ENCODE assay signal across 28 cellular contexts in genomic region chr6:111201155-111201554, GRCh38.
DNase-seq lines count a peak whose midpoint lies in the region; ATAC-seq and TF ChIP-seq lines count a peak whose summit lies in the region.
"Had no signal": no experiment of that assay in that cellular context is flagged by ENCODE, and none has a peak within 500 bp of the region (broad histone marks: within the 10 kb centered on the region; RNA-seq: fewer than 3 reads in every experiment).

No MANE protein-coding gene starts in this region.

- H3K27me3 Mint-ChIP-seq in naive thymus-derived CD8-positive, alpha-beta T cell = no peaks in the 10 kb centered on the region
- H3K27me3 Mint-ChIP-seq: activated CD4-positive, alpha-beta memory T cell treated with anti-CD3 and anti-CD28 coated beads, Interleukin-2, amount 10 ng/mL, durations not matched to agents 7 days and 5 days; activated naive CD8-positive, alpha-beta T cell treated with anti-CD3 and anti-CD28 coated beads for 36 hours; central memory CD8-positive, alpha-beta T cell; progenitor cell of endocrine pancreas had no signal

- H3K36me3 Mint-ChIP-seq in naive thymus-derived CD8-positive, alpha-beta T cell = peaks cover 0 to 9% (median 3%) of the 10 kb centered on the region in 3 donors
- H3K36me3 Mint-ChIP-seq: natural killer cell treated with Interleukin-12 subunit alpha and Interleukin-12 subunit beta and Interleukin-15 and Interleukin-18, amount 100 ng/mL, for 72 hours; WTC11 had no signal

- H3K9me3 ChIP-seq in SK-N-SH (no peaks in the 10 kb centered on the region), esophagus muscularis mucosa (no peaks in the 10 kb centered on the region)
- H3K9me3 ChIP-seq: MG63 had no signal

- H3F3A ChIP-seq in SK-N-SH (replicated peaks; ENCODE audit: insufficient read depth) = no peaks in the 10 kb centered on the region

- no peak for TF ChIP-seq POLR2A in esophagus muscularis mucosa (IDR thresholded peaks at IDR 0.05; ENCODE audit: low read depth)

- peak overlapping the region in 7 of 10 donors; percentile 13 to 77 (median 57) for H3K27ac Mint-ChIP-seq in naive thymus-derived CD8-positive, alpha-beta T cell
- H3K27ac Mint-ChIP-seq: activated CD4-positive, alpha-beta memory T cell treated with anti-CD3 and anti-CD28 coated beads, Interleukin-2, amount 10 ng/mL, durations not matched to agents 7 days and 5 days; activated naive CD8-positive, alpha-beta T cell treated with anti-CD3 and anti-CD28 coated beads for 36 hours; natural killer cell treated with Interleukin-12 subunit alpha and Interleukin-12 subunit beta and Interleukin-15 and Interleukin-18, amount 100 ng/mL, for 72 hours; T-helper 2 cell treated with Interferon-gamma antibody and Interleukin-4, amounts not matched to agents 5 μg/mL and 100 μg/mL, for 36 hours; WTC11 had no signal

- TF ChIP-seq CTCF in SK-N-SH (IDR thresholded peaks at IDR 0.05) = no peak
- TF ChIP-seq CTCF in esophagus muscularis mucosa (IDR thresholded peaks at IDR 0.05) = no peak

- H3K27me3 ChIP-seq in SK-N-SH (ENCODE audit: insufficient read depth) (no peaks in the 10 kb centered on the region), esophagus muscularis mucosa (no peaks in the 10 kb centered on the region)
- H3K27me3 ChIP-seq: MG63 had no signal

- 34% methylated on average over 3 of the region's 3 CpGs for WGBS in SK-N-SH (ENCODE audit: low lambda C conversion rate)
- WGBS in esophagus muscularis mucosa = 80% methylated on average over 3 of the region's 3 CpGs

- no peaks in the 10 kb centered on the region for H3K9me3 Mint-ChIP-seq in naive thymus-derived CD8-positive, alpha-beta T cell
- H3K9me3 Mint-ChIP-seq: activated CD4-positive, alpha-beta memory T cell treated with anti-CD3 and anti-CD28 coated beads, Interleukin-2, amount 10 ng/mL, durations not matched to agents 7 days and 5 days; activated naive CD8-positive, alpha-beta T cell treated with anti-CD3 and anti-CD28 coated beads for 36 hours; central memory CD8-positive, alpha-beta T cell; natural killer cell treated with Interleukin-12 subunit alpha and Interleukin-12 subunit beta and Interleukin-15 and Interleukin-18, amount 100 ng/mL, for 72 hours; T-helper 2 cell treated with Interferon-gamma antibody and Interleukin-4, amounts not matched to agents 5 μg/mL and 100 μg/mL, for 36 hours had no signal

- no peak overlapping the region for H3K4me2 ChIP-seq in SK-N-SH

- peak overlapping the region in 7 of 10 donors; percentile 4 to 55 (median 23) for H3K4me3 Mint-ChIP-seq in naive thymus-derived CD8-positive, alpha-beta T cell
- H3K4me3 Mint-ChIP-seq: activated CD4-positive, alpha-beta memory T cell treated with anti-CD3 and anti-CD28 coated beads, Interleukin-2, amount 10 ng/mL, durations not matched to agents 7 days and 5 days; activated naive CD8-positive, alpha-beta T cell treated with anti-CD3 and anti-CD28 coated beads for 36 hours; central memory CD8-positive, alpha-beta T cell; natural killer cell treated with Interleukin-12 subunit alpha and Interleukin-12 subunit beta and Interleukin-15 and Interleukin-18, amount 100 ng/mL, for 72 hours; T-helper 2 cell treated with Interferon-gamma antibody and Interleukin-4, amounts not matched to agents 5 μg/mL and 100 μg/mL, for 36 hours; WTC11 had no signal

- no peaks in the 10 kb centered on the region for H3K79me2 ChIP-seq in SK-N-SH (ENCODE audit: insufficient read depth)

- H3K27ac ChIP-seq in SK-N-SH (ENCODE audit: low read depth in 2 of 2, low read length in 1 of 2) = no peak overlapping the region
- no peak overlapping the region for H3K27ac ChIP-seq in esophagus muscularis mucosa (replicated peaks in 1 of 4)

- no peak for TF ChIP-seq RAD21 in SK-N-SH (IDR thresholded peaks at IDR 0.05; ENCODE audit: low read length)

- POLR2A ChIA-PET in SK-N-SH (lab: Yijun Ruan, JAX) = no interaction called here
- POLR2A ChIA-PET in naive thymus-derived CD8-positive, alpha-beta T cell (lab: Charles Lee) = interaction anchor here (1.5 kb wide), 1 partner anchor 143 kb away, joined by 3 read pairs; no protein-coding TSS in a partner anchor

- no peaks in the 10 kb centered on the region for H4K20me1 ChIP-seq in SK-N-SH (ENCODE audit: insufficient read depth)

- H3K36me3 ChIP-seq in SK-N-SH (replicated peaks in 1 of 2; ENCODE audit: control insufficient read depth in 1 of 2, insufficient read depth in 2 of 2, low read length in 1 of 2) (no peaks in the 10 kb centered on the region), esophagus muscularis mucosa (no peaks in the 10 kb centered on the region)
- H3K36me3 ChIP-seq: MG63 had no signal

- CTCF ChIA-PET in SK-N-SH (lab: Yijun Ruan, JAX) = interaction anchor here (0.7 to 1.4 kb wide), 2 partner anchors 9 to 48 kb away, joined by 3 to 6 read pairs; no protein-coding TSS in a partner anchor

- intact Hi-C loops in esophagus muscularis mucosa (cut with DNase I) = no loop called here

- no peak overlapping the region for H3K9ac ChIP-seq in SK-N-SH

- H3K4me3 ChIP-seq in SK-N-SH (ENCODE audit: low read depth in 2 of 2, low read length in 1 of 2) = no peak overlapping the region
- no peak overlapping the region for H3K4me3 ChIP-seq in esophagus muscularis mucosa
- H3K4me3 ChIP-seq: MG63, skin epidermis had no signal

- no peaks in the 10 kb centered on the region for H3K9me2 ChIP-seq in SK-N-SH

- no peak overlapping the region for H2AFZ ChIP-seq in SK-N-SH (ENCODE audit: low read depth)

- H3K4me1 Mint-ChIP-seq in naive thymus-derived CD8-positive, alpha-beta T cell = peaks cover 6 to 28% (median 24%) of the 10 kb centered on the region in 4 donors
- H3K4me1 Mint-ChIP-seq: activated CD4-positive, alpha-beta memory T cell treated with anti-CD3 and anti-CD28 coated beads, Interleukin-2, amount 10 ng/mL, durations not matched to agents 7 days and 5 days; central memory CD8-positive, alpha-beta T cell had no signal

- DNase-seq in SK-N-SH (peak; percentile 19), esophagus muscularis mucosa (ENCODE audit: extremely low spot score) (peak; percentile 89), middle frontal gyrus (ENCODE audit: extremely low spot score, low spot score) (no peak), NCI-H2029 (lab: John Stamatoyannopoulos, UW) (no peak)
- DNase-seq in naive thymus-derived CD8-positive, alpha-beta T cell = no peak
- DNase-seq in central memory CD4-positive, alpha-beta T cell = no peak
- DNase-seq: 8988T; activated CD4-positive, alpha-beta memory T cell treated with anti-CD3 and anti-CD28 coated beads, Interleukin-2, amount 10 ng/mL, durations not matched to agents 7 days and 5 days; activated effector memory CD4-positive, alpha-beta T cell treated with Interleukin-2 at 50 U/mL for 16 hours; activated naive CD8-positive, alpha-beta T cell treated with anti-CD3 and anti-CD28 coated beads for 36 hours; DMS53; GOT3; head of caudate nucleus; IMR-90; left cardiac atrium; mesendoderm; MG63; NCI-H1436; RPMI8226; trophoblast cell had no signal

- ATAC-seq in SK-N-SH treated with all-trans-retinoic acid at 6 μM for 48 hours (no peak), HG03521 (IDR thresholded peaks at IDR 0.05; ENCODE audit: unreplicated experiment) (no peak)
- ATAC-seq in naive thymus-derived CD8-positive, alpha-beta T cell = no peak
- ATAC-seq: left cardiac atrium, WTC11 had no signal

- no peaks in the 10 kb centered on the region for H3K4me1 ChIP-seq in SK-N-SH (ENCODE audit: control insufficient read depth in 1 of 2, insufficient read depth in 2 of 2, low read depth in 1 of 2, low read length in 1 of 2)
- peaks cover 0 to 9% (median 0%) of the 10 kb centered on the region in 4 donors for H3K4me1 ChIP-seq in esophagus muscularis mucosa

- TF ChIP-seq EP300 in SK-N-SH (IDR thresholded peaks at IDR 0.05; ENCODE audit: borderline replicate concordance in 1 of 2, low read depth in 1 of 2, low read length in 1 of 2) (no peak), esophagus muscularis mucosa (IDR thresholded peaks at IDR 0.05) (no peak)

TF ChIP-seq in SK-N-SH, 30 proteins besides CTCF, POLR2A, EP300 and RAD21:
- TF ChIP-seq FOSL2 (IDR thresholded peaks at IDR 0.05; ENCODE audit: borderline replicate concordance, low read depth) = no peak

TF ChIP-seq in SK-N-SH treated with all-trans-retinoic acid at 6 μM for 48 hours, 23 proteins besides CTCF, POLR2A, EP300 and RAD21:
- TF ChIP-seq ESRRG (CRISPR knock-in tag; IDR thresholded peaks at IDR 0.05) (no peak), ZFP3 (CRISPR knock-in tag; IDR thresholded peaks at IDR 0.05) (no peak)
- TF ChIP-seq, protein P1, sequence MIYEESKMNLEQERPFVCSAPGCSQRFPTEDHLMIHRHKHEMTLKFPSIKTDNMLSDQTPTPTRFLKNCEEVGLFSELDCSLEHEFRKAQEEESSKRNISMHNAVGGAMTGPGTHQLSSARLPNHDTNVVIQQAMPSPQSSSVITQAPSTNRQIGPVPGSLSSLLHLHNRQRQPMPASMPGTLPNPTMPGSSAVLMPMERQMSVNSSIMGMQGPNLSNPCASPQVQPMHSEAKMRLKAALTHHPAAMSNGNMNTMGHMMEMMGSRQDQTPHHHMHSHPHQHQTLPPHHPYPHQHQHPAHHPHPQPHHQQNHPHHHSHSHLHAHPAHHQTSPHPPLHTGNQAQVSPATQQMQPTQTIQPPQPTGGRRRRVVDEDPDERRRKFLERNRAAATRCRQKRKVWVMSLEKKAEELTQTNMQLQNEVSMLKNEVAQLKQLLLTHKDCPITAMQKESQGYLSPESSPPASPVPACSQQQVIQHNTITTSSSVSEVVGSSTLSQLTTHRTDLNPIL (CRISPR knock-in tag; IDR thresholded peaks at IDR 0.05; ENCODE audit: low read depth) = no peak

Comparison
In these comparisons a context has a peak if more than half of its experiments do, and no peak if none do; other contexts are left out.
1. DNase-seq: peak in SK-N-SH (single experiment) and esophagus muscularis mucosa (single experiment); none in naive thymus-derived CD8-positive, alpha-beta T cell (0 of 10), central memory CD4-positive, alpha-beta T cell (single experiment), middle frontal gyrus (single experiment) and NCI-H2029 (single experiment).